16 cellular contexts compared by ENCODE assay signal in the genomic region with DNA sequence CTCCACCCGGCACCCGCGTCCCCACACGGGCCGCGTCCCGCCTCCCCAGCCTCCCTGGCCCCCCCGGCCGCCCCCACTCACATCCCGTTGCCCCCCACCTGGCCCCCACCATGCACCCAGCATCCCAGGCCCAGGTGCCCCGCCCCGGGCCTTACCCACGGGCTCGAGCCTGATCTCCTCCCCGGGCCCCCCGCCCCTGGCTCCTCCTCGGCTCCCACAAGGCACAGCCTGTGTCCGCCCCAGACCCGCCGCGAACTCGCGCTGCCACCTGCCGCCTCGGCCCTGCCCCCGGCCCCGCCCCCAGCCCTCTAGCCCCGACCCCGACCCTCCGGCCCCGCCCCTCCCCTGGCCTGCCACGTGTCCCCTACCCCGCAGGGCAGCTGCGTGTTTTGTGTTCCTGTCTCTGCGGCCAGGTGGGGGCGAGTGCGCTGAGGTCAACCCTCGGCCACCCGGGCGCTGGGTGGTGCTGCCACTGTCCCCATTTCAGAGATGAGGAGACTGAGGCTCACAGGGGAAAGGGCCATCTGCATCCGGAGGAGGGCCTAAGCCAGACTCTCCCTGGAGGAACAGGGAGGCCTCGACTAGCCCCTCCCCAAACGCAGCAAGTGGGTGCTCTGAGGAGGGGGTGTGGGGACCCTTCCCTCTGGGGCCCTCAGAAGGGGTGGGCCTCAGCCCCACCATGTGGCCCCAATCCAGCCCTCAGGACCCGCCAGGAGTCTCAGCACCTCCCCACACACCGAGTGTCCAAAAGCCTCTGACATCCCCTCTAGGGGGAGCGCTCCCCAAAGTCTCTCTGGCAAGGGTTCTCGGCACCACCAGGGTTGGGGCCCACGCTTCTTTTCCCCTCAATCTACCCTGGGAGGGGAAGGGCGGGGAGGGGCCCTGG.
DNase-seq lines count a peak whose midpoint lies in the region; ATAC-seq, FAIRE-seq and TF ChIP-seq lines count a peak whose summit lies in the region.
"Had no signal": no experiment of that assay in that cellular context is flagged by ENCODE, and none has a peak within 500 bp of the region (broad histone marks: within the 10 kb centered on the region; RNA-seq: fewer than 3 reads in every experiment).

No MANE protein-coding gene starts in this region.

- H3K9me3 ChIP-seq in HUES6 (ENCODE audit: control insufficient read depth, insufficient read depth, low read depth, low read length) (no peaks in the 10 kb centered on the region), ovary (no peaks in the 10 kb centered on the region)
- H3K9me3 ChIP-seq: heart left ventricle had no signal

- DNase-seq in NCI-H146 (lab: John Stamatoyannopoulos, UW): peak; percentile 44
- no peak for DNase-seq in NCI-H146 treated with DMSO at 0.1 percent for 48 hours (lab: John Stamatoyannopoulos, UW; ENCODE audit: unreplicated experiment)
- peak; percentile 9 to 58 (median 38) for DNase-seq in ovary
- DNase-seq in frontal cortex (ENCODE audit: low spot score in 2 of 2): no peak
- DNase-seq: activated naive CD8-positive, alpha-beta T cell treated with anti-CD3 and anti-CD28 coated beads, Interleukin-2, amount 50 U/mL, for 24 hours; activated T-cell treated with anti-CD3 and anti-CD28 coated beads, Interleukin-2, amount 50 U/mL, for 1 hour; COR-L47; left ventricle myocardium superior; NCI-H2171 had no signal

- TF ChIP-seq POLR2A in ovary (IDR thresholded peaks at IDR 0.05): no peak

- 16 to 32% (median 31%) methylated on average over 17 to 49 of the region's 49 CpGs for WGBS in ovary, 3 donors

- H3K4me1 ChIP-seq in HUES6 (ENCODE audit: control insufficient read depth, insufficient read depth, low read length) (peaks cover 7% of the 10 kb centered on the region; the same call in 1 of the 2 replicates), ovary (ENCODE audit: insufficient read depth) (peaks cover 12% of the 10 kb centered on the region)

- no peak for FAIRE-seq in frontal cortex (lab: Jason Lieb, UNC)
- FAIRE-seq: A204.1 had no signal

- H3K9ac ChIP-seq in HUES6 (ENCODE audit: low read length): no peak overlapping the region

- no peak for TF ChIP-seq EP300 in ovary (IDR thresholded peaks at IDR 0.05)

- intact Hi-C loops in ovary (cut with DNase I): no loop called here

- H3K36me3 ChIP-seq in HUES6 (ENCODE audit: control insufficient read depth, insufficient read depth, low read length) (no peaks in the 10 kb centered on the region), ovary (no peaks in the 10 kb centered on the region)
- H3K36me3 ChIP-seq: heart left ventricle had no signal

- TF ChIP-seq CTCF in ovary (IDR thresholded peaks at IDR 0.05): no peak

- H3K27ac ChIP-seq in HUES6 (ENCODE audit: low read depth, low read length): no peak overlapping the region
- H3K27ac ChIP-seq in ovary: no peak overlapping the region
- H3K27ac ChIP-seq: epithelial cell of prostate, heart left ventricle had no signal

- peak overlapping the region; percentile 9; the same call in 1 of the 2 replicates for H3K4me3 ChIP-seq in HUES6 (ENCODE audit: low read depth, low read length)
- H3K4me3 ChIP-seq in ovary: no peak overlapping the region
- H3K4me3 ChIP-seq: heart left ventricle had no signal

- peak; percentile 24 for ATAC-seq in esophagus mucosa
- ATAC-seq in GM19397 (IDR thresholded peaks at IDR 0.05; ENCODE audit: unreplicated experiment): no peak
- no peak for ATAC-seq in HG03097 (IDR thresholded peaks at IDR 0.05; ENCODE audit: low FRiP score, unreplicated experiment)
- ATAC-seq: left ventricle myocardium superior had no signal

- H3K27me3 ChIP-seq in HUES6 (ENCODE audit: control insufficient read depth, insufficient read depth, low read length): peaks cover 9% of the 10 kb centered on the region; the same call in 1 of the 2 replicates
- H3K27me3 ChIP-seq in ovary: no peaks in the 10 kb centered on the region

Comparison
In these comparisons a context has a peak if more than half of its experiments do, and no peak if none do; other contexts are left out.
1. DNase-seq: peak in NCI-H146 (single experiment) and ovary (5 of 5); none in NCI-H146 treated with DMSO at 0.1 percent for 48 hours (single experiment) and frontal cortex (0 of 2).